18 cellular contexts compared by ENCODE assay signal in genomic region chr1:69649383-69649782, GRCh38.
"Had no signal": no experiment of that assay in that cellular context is flagged by ENCODE, and none has a peak within 500 bp of the region (broad histone marks: within the 10 kb centered on the region; RNA-seq: fewer than 3 reads in every experiment).

No MANE protein-coding gene starts in this region.

- H3K4me3 ChIP-seq: K562, SJSA1 had no signal

- H3K27ac ChIP-seq: HL-60, KMS-11, SJSA1 had no signal

- H3K4me1 Mint-ChIP-seq: IgD-negative memory B cell had no signal

- H3K27ac Mint-ChIP-seq: IgD-negative memory B cell had no signal

- DNase-seq: Kasumi-1, MM.1S, NCI-H1092 treated with DMSO at 0.1 percent for 48 hours, NCI-H1436, NCI-H187, NCI-H2029, NCI-H2081 treated with DMSO at 0.1 percent for 48 hours, NCI-H2171 treated with DMSO at 0.1 percent for 48 hours, NCI-H345, NCI-H526, Right ventricle myocardium superior, RPMI8226, SIG-M5 had no signal

- ATAC-seq: K562 had no signal

- H3K9me3 ChIP-seq: SJSA1 had no signal

- H3K4me3 Mint-ChIP-seq: IgD-negative memory B cell had no signal

- H3K36me3 ChIP-seq: SJSA1 had no signal

- H3K36me3 Mint-ChIP-seq: IgD-negative memory B cell had no signal

- H3K27me3 Mint-ChIP-seq: IgD-negative memory B cell had no signal

- H3K9me3 Mint-ChIP-seq: IgD-negative memory B cell had no signal

- H3K27me3 ChIP-seq: SJSA1 had no signal
